In the genomic region with DNA sequence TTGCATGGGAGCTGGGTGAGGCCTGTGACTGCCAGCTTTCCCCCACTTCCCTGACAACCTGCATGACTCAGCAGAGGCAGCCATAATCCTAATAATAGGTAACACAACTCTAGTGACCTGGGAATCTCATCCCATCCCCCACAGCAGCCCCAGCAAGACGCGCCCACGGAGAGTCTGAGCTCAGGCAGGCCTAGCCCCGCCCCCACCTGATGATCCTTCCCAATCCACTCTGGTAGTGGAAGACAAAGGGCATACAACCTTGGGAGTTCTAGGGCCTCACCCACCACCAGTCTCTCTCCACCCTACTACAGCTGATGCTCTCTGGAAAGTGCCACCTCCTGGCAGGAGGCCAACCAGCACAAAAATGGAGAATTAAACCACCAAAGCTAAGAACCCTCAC, we compare ENCODE assay signal across 15 cellular contexts.
DNase-seq lines count a peak whose midpoint lies in the region; ATAC-seq, FAIRE-seq and TF ChIP-seq lines count a peak whose summit lies in the region.
"Had no signal": no experiment of that assay in that cellular context is flagged by ENCODE, and none has a peak within 500 bp of the region (broad histone marks: within the 10 kb centered on the region; RNA-seq: fewer than 3 reads in every experiment).

No MANE protein-coding gene starts in this region.

- TF ChIP-seq CTCF in mammary epithelial cell (conservative IDR thresholded peaks at IDR 0.05 in 1 of 2, IDR thresholded peaks at IDR 0.05 in 1 of 2; ENCODE audit: extremely low read depth in 1 of 2, insufficient read depth in 1 of 2, low read depth in 1 of 2, low read length in 2 of 2) (no peak), keratinocyte (optimal IDR thresholded peaks at IDR 0.05 in 1 of 3, IDR thresholded peaks at IDR 0.05 in 1 of 3, conservative IDR thresholded peaks at IDR 0.05 in 1 of 3; ENCODE audit: extremely low read depth in 1 of 3, insufficient read depth in 2 of 3, low read length in 3 of 3) (no peak)

- in situ Hi-C loops in Caki2 (cut with HindIII; ENCODE audit: low pct_unique_long_range_greater_than_20kb, low sequenced_read_pairs), result no loop called here
- in situ Hi-C loops in mammary epithelial cell (cut with MboI; ENCODE audit: low sequenced_read_pairs in 2 of 2), result no loop called here

- ATAC-seq in HG03565 (IDR thresholded peaks at IDR 0.05; ENCODE audit: unreplicated experiment), result no peak
- no peak for ATAC-seq in HG03095 (IDR thresholded peaks at IDR 0.05; ENCODE audit: unreplicated experiment)

- H3K36me3 ChIP-seq in HUES48 (ENCODE audit: control insufficient read depth, insufficient read depth, low read length) (peaks cover 9% of the 10 kb centered on the region), mammary epithelial cell (ENCODE audit: insufficient read depth, low read length) (peaks cover 3% of the 10 kb centered on the region), keratinocyte (ENCODE audit: control insufficient read depth in 2 of 2, extremely low read depth in 1 of 2, insufficient read depth in 2 of 2, low read length in 2 of 2) (no peaks in the 10 kb centered on the region)

- H3K9ac ChIP-seq in HUES48 (ENCODE audit: low read depth, low read length), result peak overlapping the region; percentile 59
- no peak overlapping the region for H3K9ac ChIP-seq in mammary epithelial cell (ENCODE audit: insufficient read depth, low read length)
- H3K9ac ChIP-seq in keratinocyte (ENCODE audit: control insufficient read depth, extremely low read depth, insufficient read depth, low read length), result no peak overlapping the region

- dilution Hi-C loops in mammary epithelial cell (cut with HindIII; ENCODE audit: low sequenced_read_pairs), result no loop called here
- dilution Hi-C loops in keratinocyte (cut with MboI; ENCODE audit: extremely low pct_ligation_motif_present, low sequenced_read_pairs), result no loop called here

- H3K9me1 ChIP-seq in keratinocyte (ENCODE audit: control insufficient read depth, extremely low read depth, insufficient read depth, low read length), result no peaks in the 10 kb centered on the region

- CTCF ChIA-PET in mammary epithelial cell (lab: Charles Lee; ENCODE audit: low non-redundant PET), result no interaction called here

- H3K79me2 ChIP-seq in mammary epithelial cell (ENCODE audit: insufficient read depth, low read length), result no peaks in the 10 kb centered on the region
- H3K79me2 ChIP-seq in keratinocyte (ENCODE audit: control insufficient read depth, insufficient read depth, low read length), result no peaks in the 10 kb centered on the region

- FAIRE-seq in keratinocyte (lab: Jason Lieb, UNC), result no peak
- FAIRE-seq: D721Med had no signal

- WGBS in mammary epithelial cell (ENCODE audit: low coverage, missing lambda C conversion rate), result 50% methylated on average over 3 of the region's 4 CpGs

- H4K20me1 ChIP-seq in mammary epithelial cell (ENCODE audit: insufficient read depth, low read length) (no peaks in the 10 kb centered on the region), keratinocyte (ENCODE audit: control insufficient read depth, extremely low read depth, insufficient read depth, low read length) (no peaks in the 10 kb centered on the region)

- H3K4me2 ChIP-seq in mammary epithelial cell (ENCODE audit: insufficient read depth, low read depth, low read length) (no peak overlapping the region), keratinocyte (ENCODE audit: control insufficient read depth, extremely low read depth, insufficient read depth, low read depth, low read length) (no peak overlapping the region)

- BruUV-seq in mammary epithelial cell (replicated peaks; lab: Mats Ljungman, UMichigan), result no TSS peak

- intact Hi-C loops in mammary epithelial cell (cut with micrococcal nuclease), result no loop called here

- H2AFZ ChIP-seq in mammary epithelial cell (ENCODE audit: low read depth, low read length) (peak overlapping the region; percentile 64), keratinocyte (ENCODE audit: control insufficient read depth, low read length) (no peak overlapping the region)

- DNase-seq in Caki2 (ENCODE audit: low read depth) (peak; percentile 23), mammary epithelial cell (peak; percentile 19), keratinocyte (ENCODE audit: low read depth, low spot score) (peak; percentile 4), NCI-H2029 treated with DMSO at 0.1 percent for 48 hours (lab: John Stamatoyannopoulos, UW) (no peak), RKO (ENCODE audit: low spot score) (no peak)
- DNase-seq: activated gamma-delta T cell treated with Interleukin-2 at 50 U/mL for 16 hours, nucleus accumbens, SW 1271, transverse colon had no signal

- H3K4me3 ChIP-seq in HUES48 (ENCODE audit: low read depth, low read length), result no peak overlapping the region
- H3K4me3 ChIP-seq in mammary epithelial cell (replicated peaks in 1 of 3; ENCODE audit: insufficient read depth in 1 of 3, low read depth in 2 of 3, low read length in 3 of 3), result no peak overlapping the region
- H3K4me3 ChIP-seq in keratinocyte (ENCODE audit: control insufficient read depth in 2 of 3, extremely low read depth in 1 of 3, insufficient read depth in 2 of 3, low read depth in 1 of 3, low read length in 3 of 3), result no peak overlapping the region
- H3K4me3 ChIP-seq: ascending aorta, transverse colon had no signal

- peak overlapping the region; percentile 85 for H3K27ac ChIP-seq in HUES48 (ENCODE audit: low read depth, low read length)
- no peak overlapping the region for H3K27ac ChIP-seq in mammary epithelial cell (ENCODE audit: insufficient read depth, low read depth, low read length)
- H3K27ac ChIP-seq in keratinocyte (ENCODE audit: control insufficient read depth, insufficient read depth, low read length), result peak overlapping the region; percentile 3
- H3K27ac ChIP-seq: ascending aorta, transverse colon, VCaP had no signal

- H3K4me1 ChIP-seq in HUES48 (ENCODE audit: control insufficient read depth, insufficient read depth, low read length) (peaks cover 15% of the 10 kb centered on the region), mammary epithelial cell (ENCODE audit: insufficient read depth, low read length) (peaks cover 8% of the 10 kb centered on the region), keratinocyte (ENCODE audit: control insufficient read depth, extremely low read depth, insufficient read depth, low read length) (peaks cover 9% of the 10 kb centered on the region)
- H3K4me1 ChIP-seq: ascending aorta, transverse colon had no signal

- H3K27me3 ChIP-seq in HUES48 (ENCODE audit: control insufficient read depth, insufficient read depth, low read length), result no peaks in the 10 kb centered on the region
- no peaks in the 10 kb centered on the region for H3K27me3 ChIP-seq in mammary epithelial cell (ENCODE audit: insufficient read depth, low read length)
- no peaks in the 10 kb centered on the region for H3K27me3 ChIP-seq in keratinocyte (ENCODE audit: control insufficient read depth, extremely low read depth, insufficient read depth, low read length)
- H3K27me3 ChIP-seq: ascending aorta, transverse colon had no signal

- H3K9me3 ChIP-seq in HUES48 (ENCODE audit: control insufficient read depth, insufficient read depth, low read length) (no peaks in the 10 kb centered on the region), mammary epithelial cell (replicated peaks; ENCODE audit: insufficient read depth, low read length) (no peaks in the 10 kb centered on the region), keratinocyte (ENCODE audit: control insufficient read depth, low read depth, low read length) (no peaks in the 10 kb centered on the region)

Comparison
In these comparisons a context has a peak if more than half of its experiments do, and no peak if none do; other contexts are left out.
1. DNase-seq: peak in Caki2 (single experiment), mammary epithelial cell (single experiment) and keratinocyte (single experiment); none in NCI-H2029 treated with DMSO at 0.1 percent for 48 hours (single experiment) and RKO (single experiment).